In genomic region chr2:74573747-74574562, GRCh38 we compare ENCODE assay signal across 9 cellular contexts. TPM values are rescaled to one million over a fixed set of nuclear protein-coding genes. Genes with fewer than 3 reads are reported as not detected.
DNase-seq lines count a peak whose midpoint lies in the region; ATAC-seq and TF ChIP-seq lines count a peak whose summit lies in the region.
"Had no signal": no experiment of that assay in that cellular context is flagged by ENCODE, and none has a peak within 500 bp of the region (broad histone marks: within the 10 kb centered on the region; RNA-seq: fewer than 3 reads in every experiment).

No MANE protein-coding gene starts in this region.

- no peak overlapping the region for H4K8ac ChIP-seq in mesendoderm (ENCODE audit: low read depth, low read length)

- no peaks in the 10 kb centered on the region for H3K27me3 ChIP-seq in mesendoderm (ENCODE audit: insufficient read depth, low read length, poor library complexity)

- H3K4me3 Mint-ChIP-seq in CD14-positive monocyte, result peak overlapping the region; percentile 64 to 71
- peak overlapping the region; percentile 71 for H3K4me3 Mint-ChIP-seq in activated T-helper 17 cell treated with anti-CD3 and anti-CD28 coated beads, Interleukin-2, amount 50 U/mL, for 72 hours

- no peak overlapping the region for H3K4me2 ChIP-seq in mesendoderm (ENCODE audit: low read length)

- ATAC-seq in GM19397 (IDR thresholded peaks at IDR 0.05; ENCODE audit: unreplicated experiment) (peak; percentile 41), sciatic nerve (no peak)
- ATAC-seq in activated T-helper 17 cell treated with anti-CD3 and anti-CD28 coated beads, Interleukin-2, amount 50 U/mL, for 72 hours (replicated peaks), result peak; percentile 63
- ATAC-seq: HCT116 had no signal

- no peak overlapping the region for H2BK5ac ChIP-seq in mesendoderm (ENCODE audit: low read length)

- no peaks in the 10 kb centered on the region for H3K79me2 ChIP-seq in mesendoderm (ENCODE audit: control insufficient read depth, insufficient read depth, low read length)

- peak overlapping the region; percentile 66 to 94 (median 79) for H3K27ac Mint-ChIP-seq in CD14-positive monocyte
- peak overlapping the region; percentile 80 for H3K27ac Mint-ChIP-seq in activated T-helper 17 cell treated with anti-CD3 and anti-CD28 coated beads, Interleukin-2, amount 50 U/mL, for 72 hours

- H3K36me3 ChIP-seq in KOPT-K1 (ENCODE audit: insufficient read depth, low read length) (no peaks in the 10 kb centered on the region), mesendoderm (ENCODE audit: control insufficient read depth, insufficient read depth, low read length) (no peaks in the 10 kb centered on the region)

- no peaks in the 10 kb centered on the region for H3K9me3 Mint-ChIP-seq in CD14-positive monocyte
- H3K9me3 Mint-ChIP-seq in activated T-helper 17 cell treated with anti-CD3 and anti-CD28 coated beads, Interleukin-2, amount 50 U/mL, for 72 hours, result no peaks in the 10 kb centered on the region

- no peak overlapping the region for H3K4me3 ChIP-seq in mesendoderm (ENCODE audit: low read length)

- H3K9me3 ChIP-seq in KOPT-K1 (ENCODE audit: insufficient read depth, low read length, poor library complexity, severe bottlenecking), result no peaks in the 10 kb centered on the region

- no peaks in the 10 kb centered on the region for H3K4me1 ChIP-seq in mesendoderm (ENCODE audit: control insufficient read depth, low read depth, low read length)

- intact Hi-C loops in CD14-positive monocyte (cut with micrococcal nuclease) (no loop called here), sciatic nerve (cut with DNase I) (no loop called here)

- no peak overlapping the region for H3K4ac ChIP-seq in mesendoderm (ENCODE audit: low read depth, low read length)

- H3K23ac ChIP-seq in mesendoderm (ENCODE audit: low read length), result no peak overlapping the region

- H3K27ac ChIP-seq in KOPT-K1 (ENCODE audit: low read depth, low read length, poor library complexity, severe bottlenecking) (peak overlapping the region; percentile 31), mesendoderm (ENCODE audit: low read depth, low read length) (no peak overlapping the region)

- no peak for TF ChIP-seq CTCF in CD14-positive monocyte (IDR thresholded peaks at IDR 0.05)

- no CpG with 5 or more reads among the region's 7 CpGs for WGBS in mesendoderm (ENCODE audit: extremely low coverage, insufficient coverage, low lambda C conversion rate)

- H2AK5ac ChIP-seq in mesendoderm (ENCODE audit: low read length), result no peak overlapping the region

- no peak overlapping the region for H3K9ac ChIP-seq in mesendoderm (ENCODE audit: low read length)

- peaks cover 73% of the 10 kb centered on the region for H3K4me1 Mint-ChIP-seq in CD14-positive monocyte
- peaks cover 20% of the 10 kb centered on the region for H3K4me1 Mint-ChIP-seq in activated T-helper 17 cell treated with anti-CD3 and anti-CD28 coated beads, Interleukin-2, amount 50 U/mL, for 72 hours

- no peak overlapping the region for H2BK15ac ChIP-seq in mesendoderm (replicated peaks; ENCODE audit: low read depth)

- H3K36me3 Mint-ChIP-seq in CD14-positive monocyte, result no peaks in the 10 kb centered on the region
- H3K36me3 Mint-ChIP-seq in activated T-helper 17 cell treated with anti-CD3 and anti-CD28 coated beads, Interleukin-2, amount 50 U/mL, for 72 hours (ENCODE audit: low read depth), result no peaks in the 10 kb centered on the region

- H3K27me3 Mint-ChIP-seq in CD14-positive monocyte (ENCODE audit: low read depth in 3 of 3), result peaks cover 0 to 3% (median 0%) of the 10 kb centered on the region in 3 donors
- peaks cover 3% of the 10 kb centered on the region for H3K27me3 Mint-ChIP-seq in activated T-helper 17 cell treated with anti-CD3 and anti-CD28 coated beads, Interleukin-2, amount 50 U/mL, for 72 hours

- DNase-seq in CD14-positive monocyte (ENCODE audit: low spot score), result no peak
- no peak for DNase-seq in mesendoderm
- DNase-seq in activated CD4-positive, alpha-beta T cell treated with anti-CD3 and anti-CD28 coated beads, Interleukin-2, amount 50 U/mL, for 1 hour, result no peak
- DNase-seq in sciatic nerve (ENCODE audit: low spot score), result no peak
- no peak for DNase-seq in activated CD4-positive, CD25-positive, alpha-beta regulatory T cell (lab: John Stamatoyannopoulos, UW)

- H4K5ac ChIP-seq in mesendoderm (ENCODE audit: low read length), result peak overlapping the region; percentile 65

- no peaks in the 10 kb centered on the region for H3K79me1 ChIP-seq in mesendoderm (ENCODE audit: low read length)

- H3K18ac ChIP-seq in mesendoderm (ENCODE audit: low read length), result no peak overlapping the region

- H3K56ac ChIP-seq in mesendoderm (ENCODE audit: low read length), result no peak overlapping the region

- no peak overlapping the region for H2BK120ac ChIP-seq in mesendoderm (ENCODE audit: low read depth, low read length)

RNA-seq across cellular contexts. Expression of gene DOK1, which starts 19.4 kb away (rescaled TPM):
- polyA plus RNA-seq in CD14-positive monocyte, result 10 to 100 TPM; 49.3 to 53.6 TPM
- 10 to 100 TPM; 23.7 to 32.4 TPM for total RNA-seq in activated T-helper 17 cell treated with anti-CD3 and anti-CD28 coated beads, Interleukin-2, amount 50 U/mL, for 72 hours
- 2.3 TPM for polyA plus RNA-seq in mesendoderm (2013, experiment 1 of 2)
- 3.0 TPM for polyA plus RNA-seq in mesendoderm (2013, experiment 2 of 2)
- total RNA-seq in sciatic nerve, result 17.3 TPM

RNA-seq across cellular contexts. Expression of gene LOXL3, which starts 20.2 kb away (rescaled TPM):
- 10 to 100 TPM; 18.2 to 18.5 TPM for polyA plus RNA-seq in CD14-positive monocyte
- 1 to 10 TPM; 2.0 to 4.4 TPM for total RNA-seq in activated T-helper 17 cell treated with anti-CD3 and anti-CD28 coated beads, Interleukin-2, amount 50 U/mL, for 72 hours
- polyA plus RNA-seq in mesendoderm (2013, experiment 1 of 2), result 5.9 TPM
- 6.0 TPM for polyA plus RNA-seq in mesendoderm (2013, experiment 2 of 2)
- 9.2 TPM for total RNA-seq in sciatic nerve

RNA-seq across cellular contexts. Expression of gene HTRA2, which starts 44.2 kb away (rescaled TPM):
- polyA plus RNA-seq in CD14-positive monocyte, result 10 to 100 TPM; 11.3 to 15.0 TPM
- 10 to 100 TPM; 75.6 to 81.2 TPM for total RNA-seq in activated T-helper 17 cell treated with anti-CD3 and anti-CD28 coated beads, Interleukin-2, amount 50 U/mL, for 72 hours
- polyA plus RNA-seq in mesendoderm (2013, experiment 1 of 2), result 20.5 TPM
- polyA plus RNA-seq in mesendoderm (2013, experiment 2 of 2), result 20.1 TPM
- total RNA-seq in sciatic nerve, result 34.5 TPM

RNA-seq across cellular contexts. Expression of gene AUP1, which starts 44.4 kb away (rescaled TPM):
- polyA plus RNA-seq in CD14-positive monocyte, result 100 to 1,000 TPM; 130 to 149 TPM
- 100 to 1,000 TPM in 1 of 2 donors, 10 to 100 TPM in 1; 72.2 to 116 TPM for total RNA-seq in activated T-helper 17 cell treated with anti-CD3 and anti-CD28 coated beads, Interleukin-2, amount 50 U/mL, for 72 hours
- 81.2 TPM for polyA plus RNA-seq in mesendoderm (2013, experiment 1 of 2)
- polyA plus RNA-seq in mesendoderm (2013, experiment 2 of 2), result 80.8 TPM
- 75.3 TPM for total RNA-seq in sciatic nerve

RNA-seq across cellular contexts. Expression of gene DQX1, which starts 47.9 kb away (rescaled TPM):
- polyA plus RNA-seq in CD14-positive monocyte, result not detected
- total RNA-seq in activated T-helper 17 cell treated with anti-CD3 and anti-CD28 coated beads, Interleukin-2, amount 50 U/mL, for 72 hours, result under 1 TPM; 0.74 to 0.76 TPM
- 0.29 TPM for polyA plus RNA-seq in mesendoderm (2013, experiment 1 of 2)
- 0.20 TPM for polyA plus RNA-seq in mesendoderm (2013, experiment 2 of 2)
- total RNA-seq in sciatic nerve, result not detected
